13 cellular contexts compared by ENCODE assay signal in the genomic region with DNA sequence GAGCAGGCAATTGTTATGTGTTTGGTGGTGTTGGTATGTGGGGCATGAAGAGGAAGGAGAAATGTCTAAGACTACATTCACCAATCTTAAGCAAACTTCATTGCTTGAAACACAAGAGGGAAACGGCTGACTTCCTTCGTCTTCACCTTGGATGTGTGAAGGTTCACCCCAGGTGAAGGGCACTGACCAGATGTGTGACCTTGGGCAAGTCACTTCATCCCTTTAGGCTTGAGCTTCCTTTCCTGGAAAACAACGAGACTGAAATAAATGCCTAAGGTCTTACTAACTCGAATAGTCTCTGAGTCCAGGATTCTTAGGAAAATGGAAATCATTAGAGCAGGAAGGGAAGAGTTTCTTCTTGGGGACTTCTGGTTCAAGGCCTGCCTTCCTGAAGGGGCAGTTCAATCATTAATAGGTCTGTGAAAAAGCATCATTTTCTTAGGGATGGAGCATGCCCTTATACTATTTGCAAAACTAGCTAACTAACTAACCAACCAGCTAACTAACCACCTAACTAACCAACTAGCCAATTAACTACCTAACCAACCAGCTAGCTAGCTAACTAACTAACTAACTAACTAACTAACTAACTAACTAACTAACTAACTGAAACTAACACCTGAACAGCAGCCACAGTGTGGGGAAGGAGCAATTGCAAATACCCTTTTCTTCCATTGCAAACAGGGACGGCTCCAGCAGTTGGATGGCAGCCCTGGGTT. TPM values are rescaled to one million over a fixed set of nuclear protein-coding genes. Genes with fewer than 3 reads are reported as not detected.
A peak's percentile ranks its signal among the peaks of the same experiment; 100 is the strongest.
DNase-seq lines count a peak whose midpoint lies in the region; FAIRE-seq and TF ChIP-seq lines count a peak whose summit lies in the region.
"Had no signal": no experiment of that assay in that cellular context is flagged by ENCODE, and none has a peak within 500 bp of the region (broad histone marks: within the 10 kb centered on the region; RNA-seq: fewer than 3 reads in every experiment).

No MANE protein-coding gene starts in this region.

- H3K9me2 ChIP-seq in MM.1S (replicated peaks; ENCODE audit: insufficient read depth, low read length) = no peaks in the 10 kb centered on the region

- peaks cover 11% of the 10 kb centered on the region for H3K9me3 Mint-ChIP-seq in activated CD4-positive, alpha-beta T cell treated with anti-CD3 and anti-CD28 coated beads, Interleukin-2, amount 10 ng/mL, durations not matched to agents 7 days and 5 days
- H3K9me3 Mint-ChIP-seq: natural killer cell treated with Interleukin-12 subunit alpha and Interleukin-12 subunit beta and Interleukin-15 and Interleukin-18, amount 100 ng/mL, for 72 hours had no signal

- CTCF ChIA-PET in activated CD4-positive, alpha-beta T cell treated with anti-CD3 and anti-CD28 coated beads, Interleukin-2, amount 10 ng/mL, durations not matched to agents 7 days and 5 days (lab: Charles Lee) = interaction anchor here (1.1 to 1.2 kb wide), 4 partner anchors 21 to 48 kb away, joined by 3 to 4 read pairs (median 3); no protein-coding TSS in a partner anchor
- CTCF ChIA-PET in endothelial cell of umbilical vein (lab: Charles Lee) = interaction anchor here (0.9 to 1.6 kb wide), 5 partner anchors 11 to 91 kb away, joined by 3 to 7 read pairs (median 3); a partner anchor contains a TSS

- H3K4me1 Mint-ChIP-seq in activated CD4-positive, alpha-beta T cell treated with anti-CD3 and anti-CD28 coated beads, Interleukin-2, amount 10 ng/mL, durations not matched to agents 7 days and 5 days = peaks cover 25% of the 10 kb centered on the region

- no TSS peak for BruUV-seq in endothelial cell of umbilical vein (replicated peaks; lab: Mats Ljungman, UMichigan)

- no peak overlapping the region for H3K4me3 Mint-ChIP-seq in activated CD4-positive, alpha-beta T cell treated with anti-CD3 and anti-CD28 coated beads, Interleukin-2, amount 10 ng/mL, durations not matched to agents 7 days and 5 days
- H3K4me3 Mint-ChIP-seq: dendritic cell treated with granulocyte-macrophage colony-stimulating factor and Interleukin-4, amounts not matched to agents 40 ng/mL and 50 ng/mL, for 4 days; natural killer cell treated with Interleukin-12 subunit alpha and Interleukin-12 subunit beta and Interleukin-15 and Interleukin-18, amount 100 ng/mL, for 72 hours had no signal

- TF ChIP-seq POLR2A in endothelial cell of umbilical vein (IDR thresholded peaks at IDR 0.05; ENCODE audit: low read depth, low read length) = no peak

- H3K4me1 ChIP-seq in MM.1S (ENCODE audit: low read length) (peaks cover 22% of the 10 kb centered on the region), endothelial cell of umbilical vein (ENCODE audit: control insufficient read depth, extremely low read depth, insufficient read depth, low read length) (peaks cover 34% of the 10 kb centered on the region), smooth muscle cell (ENCODE audit: low read depth) (no peaks in the 10 kb centered on the region), colonic mucosa (no peaks in the 10 kb centered on the region)
- H3K4me1 ChIP-seq: gastrocnemius medialis had no signal

- peak overlapping the region; percentile 38 for H2AFZ ChIP-seq in MM.1S (ENCODE audit: low read length)
- H2AFZ ChIP-seq in endothelial cell of umbilical vein (ENCODE audit: low read depth, low read length) = peak overlapping the region; percentile 14
- no peak overlapping the region for H2AFZ ChIP-seq in smooth muscle cell (ENCODE audit: low read depth)

- H3K27me3 Mint-ChIP-seq in activated CD4-positive, alpha-beta T cell treated with anti-CD3 and anti-CD28 coated beads, Interleukin-2, amount 10 ng/mL, durations not matched to agents 7 days and 5 days = peaks cover 12% of the 10 kb centered on the region
- H3K27me3 Mint-ChIP-seq: dendritic cell treated with granulocyte-macrophage colony-stimulating factor and Interleukin-4, amounts not matched to agents 40 ng/mL and 50 ng/mL, for 4 days had no signal

- H3K36me3 Mint-ChIP-seq in activated CD4-positive, alpha-beta T cell treated with anti-CD3 and anti-CD28 coated beads, Interleukin-2, amount 10 ng/mL, durations not matched to agents 7 days and 5 days (ENCODE audit: low read depth) = no peaks in the 10 kb centered on the region
- H3K36me3 Mint-ChIP-seq: activated naive CD4-positive, alpha-beta T cell treated with anti-CD3 and anti-CD28 coated beads, Interleukin-2, amount 50 U/mL, for 72 hours; natural killer cell treated with Interleukin-12 subunit alpha and Interleukin-12 subunit beta and Interleukin-15 and Interleukin-18, amount 100 ng/mL, for 72 hours had no signal

- no peaks in the 10 kb centered on the region for H4K20me1 ChIP-seq in MM.1S (ENCODE audit: insufficient read depth, low read length)
- no peaks in the 10 kb centered on the region for H4K20me1 ChIP-seq in endothelial cell of umbilical vein (replicated peaks; ENCODE audit: control insufficient read depth, extremely low read depth, insufficient read depth, low read length)
- no peaks in the 10 kb centered on the region for H4K20me1 ChIP-seq in smooth muscle cell (ENCODE audit: low read depth)

- H3K27ac Mint-ChIP-seq in activated CD4-positive, alpha-beta T cell treated with anti-CD3 and anti-CD28 coated beads, Interleukin-2, amount 10 ng/mL, durations not matched to agents 7 days and 5 days = peak overlapping the region; percentile 80
- H3K27ac Mint-ChIP-seq: dendritic cell treated with granulocyte-macrophage colony-stimulating factor and Interleukin-4, amounts not matched to agents 40 ng/mL and 50 ng/mL, for 4 days; natural killer cell treated with Interleukin-12 subunit alpha and Interleukin-12 subunit beta and Interleukin-15 and Interleukin-18, amount 100 ng/mL, for 72 hours had no signal

- dilution Hi-C loops in endothelial cell of umbilical vein (cut with MboI; ENCODE audit: extremely low pct_ligation_motif_present, low sequenced_read_pairs) = no loop called here

- H3K36me3 ChIP-seq in MM.1S (replicated peaks; ENCODE audit: insufficient read depth, low read length) (no peaks in the 10 kb centered on the region), endothelial cell of umbilical vein (ENCODE audit: control insufficient read depth in 2 of 2, extremely low read depth in 1 of 2, insufficient read depth in 2 of 2, low read length in 2 of 2) (no peaks in the 10 kb centered on the region), smooth muscle cell (ENCODE audit: low read depth) (no peaks in the 10 kb centered on the region), colonic mucosa (no peaks in the 10 kb centered on the region)
- H3K36me3 ChIP-seq: gastrocnemius medialis, upper lobe of right lung had no signal

- H3K79me2 ChIP-seq in MM.1S (ENCODE audit: low read length) (no peaks in the 10 kb centered on the region), endothelial cell of umbilical vein (ENCODE audit: control insufficient read depth, insufficient read depth, low read length) (no peaks in the 10 kb centered on the region), smooth muscle cell (ENCODE audit: low read depth) (no peaks in the 10 kb centered on the region)

- no peak for DNase-seq in activated CD4-positive, alpha-beta T cell treated with anti-CD3 and anti-CD28 coated beads, Interleukin-2, amount 10 ng/mL, durations not matched to agents 7 days and 5 days
- DNase-seq in activated CD4-positive, alpha-beta T cell treated with anti-CD3 and anti-CD28 coated beads, Interleukin-2, amount 50 U/mL, for 4 hours = no peak
- DNase-seq in MM.1S (no peak), endothelial cell of umbilical vein (ENCODE audit: low read depth, low spot score) (peak; percentile 72), smooth muscle cell (lab: John Stamatoyannopoulos, UW; ENCODE audit: unreplicated experiment) (no peak), colonic mucosa (no peak), GM03348 (ENCODE audit: low spot score) (no peak), NCI-H2171 (lab: John Stamatoyannopoulos, UW) (no peak)

- H3F3A ChIP-seq in MM.1S (ENCODE audit: insufficient read depth, low read length) = peaks cover 14% of the 10 kb centered on the region
- H3F3A ChIP-seq in smooth muscle cell (ENCODE audit: low read depth) = no peaks in the 10 kb centered on the region

- H3K27ac ChIP-seq in MM.1S (ENCODE audit: low read length) (peak overlapping the region; percentile 67), endothelial cell of umbilical vein (ENCODE audit: insufficient read depth, low read depth, low read length) (peak overlapping the region; percentile 54), smooth muscle cell (ENCODE audit: low read depth) (peak overlapping the region; percentile 22), colonic mucosa (no peak overlapping the region)
- H3K27ac ChIP-seq: gastrocnemius medialis had no signal

- H3K4me3 ChIP-seq in MM.1S (ENCODE audit: low read length) (no peak overlapping the region), endothelial cell of umbilical vein (replicated peaks in 1 of 3; ENCODE audit: insufficient read depth in 1 of 3, low read depth in 1 of 3, low read length in 3 of 3) (no peak overlapping the region), smooth muscle cell (no peak overlapping the region), colonic mucosa (no peak overlapping the region)
- H3K4me3 ChIP-seq: gastrocnemius medialis, upper lobe of right lung had no signal

- H3K9me3 ChIP-seq in MM.1S (replicated peaks; ENCODE audit: insufficient read depth, low read length) (no peaks in the 10 kb centered on the region), endothelial cell of umbilical vein (replicated peaks; ENCODE audit: control insufficient read depth, insufficient read depth, low read length) (no peaks in the 10 kb centered on the region), smooth muscle cell (replicated peaks; ENCODE audit: low read depth) (no peaks in the 10 kb centered on the region), colonic mucosa (no peaks in the 10 kb centered on the region)
- H3K9me3 ChIP-seq: gastrocnemius medialis, upper lobe of right lung had no signal

- FAIRE-seq in endothelial cell of umbilical vein (lab: Jason Lieb, UNC) = peak; percentile 86

- peak overlapping the region; percentile 44 for H3K4me2 ChIP-seq in MM.1S (ENCODE audit: low read depth, low read length)
- peak overlapping the region; percentile 23 for H3K4me2 ChIP-seq in endothelial cell of umbilical vein (ENCODE audit: insufficient read depth, low read length)
- no peak overlapping the region for H3K4me2 ChIP-seq in smooth muscle cell

- H3K9me1 ChIP-seq in endothelial cell of umbilical vein (replicated peaks; ENCODE audit: control insufficient read depth, extremely low read depth, insufficient read depth, low read length) = no peaks in the 10 kb centered on the region

- 88% methylated on average over 5 of the region's 5 CpGs for WGBS in smooth muscle cell (ENCODE audit: low lambda C conversion rate)

- H3K9ac ChIP-seq in MM.1S (ENCODE audit: low read length) = 0 out of 2 replicates have a peak overlapping the region, but pooled peaks have one; percentile 2
- H3K9ac ChIP-seq in endothelial cell of umbilical vein (replicated peaks; ENCODE audit: extremely low read depth, insufficient read depth, low read length) = no peak overlapping the region
- no peak overlapping the region for H3K9ac ChIP-seq in smooth muscle cell (ENCODE audit: low read depth)
- no peak overlapping the region for H3K9ac ChIP-seq in colonic mucosa (ENCODE audit: low read depth in 2 of 2, low read length in 2 of 2)

- POLR2A ChIA-PET in activated CD4-positive, alpha-beta T cell treated with anti-CD3 and anti-CD28 coated beads, Interleukin-2, amount 10 ng/mL, durations not matched to agents 7 days and 5 days (lab: Charles Lee) = interaction anchor here (0.6 kb wide), 1 partner anchor 70 kb away, joined by 5 read pairs; no protein-coding TSS in a partner anchor
- POLR2A ChIA-PET in endothelial cell of umbilical vein (lab: Charles Lee) = interaction anchor here (1.0 to 1.2 kb wide), 2 partner anchors 41 to 65 kb away, joined by 3 to 8 read pairs; no protein-coding TSS in a partner anchor

- no peak for TF ChIP-seq CTCF in MM.1S (IDR thresholded peaks at IDR 0.05; ENCODE audit: low read length)
- TF ChIP-seq CTCF in endothelial cell of umbilical vein (IDR thresholded peaks at IDR 0.05; ENCODE audit: extremely low read depth in 1 of 2, insufficient read depth in 1 of 2, low read depth in 1 of 2, low read length in 2 of 2) = no peak
- no peak for TF ChIP-seq CTCF in smooth muscle cell (IDR thresholded peaks at IDR 0.05; ENCODE audit: borderline replicate concordance, insufficient read depth, poor library complexity, severe bottlenecking)
- TF ChIP-seq CTCF in colonic mucosa (IDR thresholded peaks at IDR 0.05) = no peak

- H3K27me3 ChIP-seq in MM.1S (replicated peaks; ENCODE audit: insufficient read depth, low read length) (no peaks in the 10 kb centered on the region), endothelial cell of umbilical vein (ENCODE audit: control insufficient read depth in 2 of 2, insufficient read depth in 2 of 2, low read length in 2 of 2) (no peaks in the 10 kb centered on the region), smooth muscle cell (ENCODE audit: low read depth) (no peaks in the 10 kb centered on the region), colonic mucosa (no peaks in the 10 kb centered on the region)
- H3K27me3 ChIP-seq: upper lobe of right lung had no signal

- intact Hi-C loops in endothelial cell of umbilical vein (cut with micrococcal nuclease) = loop anchor here (1.0 kb wide), 3 partner anchors 31 to 67 kb away; a partner anchor contains a TSS
- intact Hi-C loops in colonic mucosa (cut with DNase I) = no loop called here

RNA-seq across cellular contexts. Expression of a gene that starts 31.5 kb away (rescaled TPM):
- total RNA-seq in activated CD4-positive, alpha-beta T cell treated with anti-CD3 and anti-CD28 coated beads, Interleukin-2, amount 10 ng/mL, durations not matched to agents 7 days and 5 days = 10 to 100 TPM; 35.0 to 36.1 TPM
- total RNA-seq in endothelial cell of umbilical vein (528 and 577 TPM in 2 replicates), smooth muscle cell (52.0 and 53.0 TPM in 2 replicates), colonic mucosa (100 to 1,000 TPM; 265 to 667 TPM)
- polyA plus RNA-seq in endothelial cell of umbilical vein (265 and 376 TPM in 2 replicates), smooth muscle cell (13.2 and 34.8 TPM in 2 replicates)
- 212 and 379 TPM in 2 replicates for polyA plus RNA-seq in endothelial cell of umbilical vein (2011; cell fraction: cytosol; rRNA removed)
- 215 and 228 TPM in 2 replicates for polyA plus RNA-seq in endothelial cell of umbilical vein (2011; cell fraction: nucleus; rRNA removed)
- 340 and 403 TPM in 2 replicates for polyA plus RNA-seq in endothelial cell of umbilical vein (2012)
- 1,048 and 1,141 TPM in 2 replicates for polyA minus RNA-seq in endothelial cell of umbilical vein
- polyA minus RNA-seq in endothelial cell of umbilical vein (2011; cell fraction: cytosol; rRNA and poly(A)+ RNA removed) = 17.4 TPM
- 246 and 258 TPM in 2 replicates for polyA minus RNA-seq in endothelial cell of umbilical vein (2011; cell fraction: nucleus; rRNA and poly(A)+ RNA removed)
